Comparison of ENCODE assay signal across 1 cellular context in the genomic region with DNA sequence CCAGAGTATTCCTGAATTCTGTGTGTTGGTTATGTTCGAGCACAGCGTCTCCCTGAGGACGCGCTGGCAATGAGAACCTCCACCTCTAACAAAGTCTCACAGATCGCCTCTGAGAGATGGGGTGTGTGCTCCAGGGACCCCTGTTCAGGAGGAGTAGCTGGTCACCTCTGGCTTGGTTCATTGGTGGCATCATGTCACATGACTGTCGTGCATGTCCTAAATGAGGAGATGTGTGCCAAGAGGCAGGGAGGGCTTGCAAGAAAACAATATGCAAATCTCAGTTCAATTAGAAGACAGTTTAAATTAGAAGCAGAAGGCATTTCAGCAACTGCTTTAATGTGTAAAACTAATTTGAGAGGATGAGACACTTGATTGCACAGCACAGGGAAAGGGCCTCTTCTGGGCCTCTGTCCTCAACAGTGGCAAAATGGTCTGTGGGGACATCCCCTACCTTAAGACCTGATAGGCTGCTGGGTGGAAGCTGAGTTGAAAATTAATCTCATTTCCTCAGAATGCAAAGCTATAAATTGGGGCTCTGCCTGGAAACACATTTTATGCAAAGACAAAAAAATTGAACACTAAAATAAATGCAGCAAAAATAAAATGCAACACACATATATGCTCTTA.
TF ChIP-seq lines count a peak whose summit lies in the region.

No MANE protein-coding gene starts in this region.

TF ChIP-seq in SK-N-SH treated with all-trans-retinoic acid at 6 μM for 48 hours, 23 proteins besides CTCF, POLR2A, EP300 and RAD21 (continued from another document):
- TF ChIP-seq, protein P1, sequence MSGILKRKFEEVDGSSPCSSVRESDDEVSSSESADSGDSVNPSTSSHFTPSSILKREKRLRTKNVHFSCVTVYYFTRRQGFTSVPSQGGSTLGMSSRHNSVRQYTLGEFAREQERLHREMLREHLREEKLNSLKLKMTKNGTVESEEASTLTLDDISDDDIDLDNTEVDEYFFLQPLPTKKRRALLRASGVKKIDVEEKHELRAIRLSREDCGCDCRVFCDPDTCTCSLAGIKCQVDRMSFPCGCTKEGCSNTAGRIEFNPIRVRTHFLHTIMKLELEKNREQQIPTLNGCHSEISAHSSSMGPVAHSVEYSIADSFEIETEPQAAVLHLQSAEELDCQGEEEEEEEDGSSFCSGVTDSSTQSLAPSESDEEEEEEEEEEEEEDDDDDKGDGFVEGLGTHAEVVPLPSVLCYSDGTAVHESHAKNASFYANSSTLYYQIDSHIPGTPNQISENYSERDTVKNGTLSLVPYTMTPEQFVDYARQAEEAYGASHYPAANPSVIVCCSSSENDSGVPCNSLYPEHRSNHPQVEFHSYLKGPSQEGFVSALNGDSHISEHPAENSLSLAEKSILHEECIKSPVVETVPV (CRISPR knock-in tag; IDR thresholded peaks at IDR 0.05): no peak
- TF ChIP-seq BACH2 (CRISPR knock-in tag; IDR thresholded peaks at IDR 0.05; ENCODE audit: borderline replicate concordance) (no peak), ZFP3 (CRISPR knock-in tag; IDR thresholded peaks at IDR 0.05) (no peak), ZC3H10 (CRISPR knock-in tag; IDR thresholded peaks at IDR 0.05) (no peak), ZNF565 (CRISPR knock-in tag; conservative IDR thresholded peaks at IDR 0.05; ENCODE audit: low read depth) (no peak), TOX (CRISPR knock-in tag; IDR thresholded peaks at IDR 0.05; ENCODE audit: borderline replicate concordance) (no peak), SNAI2 (CRISPR knock-in tag; IDR thresholded peaks at IDR 0.05) (no peak), ISL1 (CRISPR knock-in tag; IDR thresholded peaks at IDR 0.05) (no peak), ARNTL (CRISPR knock-in tag; IDR thresholded peaks at IDR 0.05; ENCODE audit: borderline replicate concordance, low read depth) (no peak)
